ENCODE assay signal across 1 cellular context in the genomic region with DNA sequence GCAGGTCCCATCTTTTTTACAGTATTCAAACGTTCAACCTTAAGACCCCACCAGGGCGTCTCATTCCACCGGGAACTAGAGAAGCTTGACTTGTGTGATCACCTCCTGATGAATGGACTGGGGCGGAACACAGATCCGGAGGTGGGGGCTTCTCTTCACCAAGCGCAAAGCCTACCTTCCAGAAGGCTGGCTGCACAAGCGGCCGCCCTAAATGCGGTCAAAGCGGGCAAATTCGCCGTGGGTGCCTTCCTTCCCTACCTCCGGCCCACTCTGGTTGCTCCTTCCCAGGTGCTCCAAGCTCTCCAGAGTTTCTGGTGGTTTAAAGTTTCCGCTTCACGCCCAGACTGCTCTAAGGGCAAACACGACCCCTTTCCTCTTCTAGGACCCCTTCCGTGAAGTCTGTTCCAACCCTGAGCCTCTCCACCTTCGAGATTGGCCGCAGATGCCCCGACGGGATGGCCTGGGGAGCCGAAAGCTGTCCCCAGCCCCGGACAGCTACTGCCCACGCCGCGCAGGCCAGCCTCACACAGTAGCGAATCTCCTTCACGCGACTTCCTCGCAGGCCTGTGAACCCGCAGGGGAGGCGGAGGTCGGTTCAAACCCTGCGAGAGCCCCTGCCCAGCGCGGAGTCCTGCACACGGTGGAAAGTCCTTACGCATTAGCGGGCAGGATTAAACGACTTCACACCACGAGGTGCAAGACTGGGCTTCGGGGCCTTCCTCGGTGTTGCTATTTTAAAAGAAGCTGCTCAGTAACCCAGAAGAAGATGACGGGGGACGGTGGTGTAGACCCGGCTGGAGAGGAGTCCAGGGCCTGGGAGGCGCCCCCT.
A peak's percentile ranks its signal among the peaks of the same experiment; 100 is the strongest.
TF ChIP-seq lines count a peak whose summit lies in the region.

No MANE protein-coding gene starts in this region.

TF ChIP-seq in H1, 55 proteins besides CTCF, POLR2A, EP300 and RAD21 (continued from another document):
- no peak for TF ChIP-seq CBX8 (IDR thresholded peaks at IDR 0.05; ENCODE audit: borderline replicate concordance, low read depth, low read length)
- TF ChIP-seq GABPA (IDR thresholded peaks at IDR 0.05; ENCODE audit: borderline replicate concordance, insufficient read depth, low read length) = no peak
- no peak for TF ChIP-seq MAFK (IDR thresholded peaks at IDR 0.05; ENCODE audit: low read depth, low read length)
- TF ChIP-seq RFX5 (IDR thresholded peaks at IDR 0.05; ENCODE audit: borderline replicate concordance, low read depth, low read length) = no peak
- TF ChIP-seq EZH2 (IDR thresholded peaks at IDR 0.05; ENCODE audit: low read depth, low read length, severe bottlenecking) = no peak
- TF ChIP-seq PHF8 (conservative IDR thresholded peaks at IDR 0.05; ENCODE audit: low read depth, low read length) = no peak
- no peak for TF ChIP-seq SRF (IDR thresholded peaks at IDR 0.05; ENCODE audit: low read depth, low read length)
- TF ChIP-seq NRF1 (IDR thresholded peaks at IDR 0.05; ENCODE audit: low read depth, low read length) = no peak
- no peak; the same call in 1 of the 2 replicates for TF ChIP-seq CHD1 (IDR thresholded peaks at IDR 0.05; ENCODE audit: low read depth, low read length)
- TF ChIP-seq POU5F1 (IDR thresholded peaks at IDR 0.05; ENCODE audit: low read depth, low read length) = no peak
- no peak for TF ChIP-seq BRCA1 (IDR thresholded peaks at IDR 0.05; ENCODE audit: low read depth, low read length)
- 0 out of 2 replicates have a peak, but pooled peaks have one; percentile 0 for TF ChIP-seq BACH1 (IDR thresholded peaks at IDR 0.05; ENCODE audit: low read length)
- TF ChIP-seq TBP (IDR thresholded peaks at IDR 0.05; ENCODE audit: low read depth, low read length) = 0 out of 2 replicates have a peak, but pooled peaks have one; percentile 12
- peak; percentile 66 for TF ChIP-seq KDM4A (IDR thresholded peaks at IDR 0.05; ENCODE audit: low read depth, low read length, severe bottlenecking)
- TF ChIP-seq TAF1 (IDR thresholded peaks at IDR 0.05; ENCODE audit: low read depth, low read length) = peak; percentile 26; the same call in 1 of the 2 replicates
- TF ChIP-seq JUND (IDR thresholded peaks at IDR 0.05; ENCODE audit: low read length) = no peak
- TF ChIP-seq SP1 (IDR thresholded peaks at IDR 0.05; ENCODE audit: low read depth, low read length) = no peak
- TF ChIP-seq, protein P1, sequence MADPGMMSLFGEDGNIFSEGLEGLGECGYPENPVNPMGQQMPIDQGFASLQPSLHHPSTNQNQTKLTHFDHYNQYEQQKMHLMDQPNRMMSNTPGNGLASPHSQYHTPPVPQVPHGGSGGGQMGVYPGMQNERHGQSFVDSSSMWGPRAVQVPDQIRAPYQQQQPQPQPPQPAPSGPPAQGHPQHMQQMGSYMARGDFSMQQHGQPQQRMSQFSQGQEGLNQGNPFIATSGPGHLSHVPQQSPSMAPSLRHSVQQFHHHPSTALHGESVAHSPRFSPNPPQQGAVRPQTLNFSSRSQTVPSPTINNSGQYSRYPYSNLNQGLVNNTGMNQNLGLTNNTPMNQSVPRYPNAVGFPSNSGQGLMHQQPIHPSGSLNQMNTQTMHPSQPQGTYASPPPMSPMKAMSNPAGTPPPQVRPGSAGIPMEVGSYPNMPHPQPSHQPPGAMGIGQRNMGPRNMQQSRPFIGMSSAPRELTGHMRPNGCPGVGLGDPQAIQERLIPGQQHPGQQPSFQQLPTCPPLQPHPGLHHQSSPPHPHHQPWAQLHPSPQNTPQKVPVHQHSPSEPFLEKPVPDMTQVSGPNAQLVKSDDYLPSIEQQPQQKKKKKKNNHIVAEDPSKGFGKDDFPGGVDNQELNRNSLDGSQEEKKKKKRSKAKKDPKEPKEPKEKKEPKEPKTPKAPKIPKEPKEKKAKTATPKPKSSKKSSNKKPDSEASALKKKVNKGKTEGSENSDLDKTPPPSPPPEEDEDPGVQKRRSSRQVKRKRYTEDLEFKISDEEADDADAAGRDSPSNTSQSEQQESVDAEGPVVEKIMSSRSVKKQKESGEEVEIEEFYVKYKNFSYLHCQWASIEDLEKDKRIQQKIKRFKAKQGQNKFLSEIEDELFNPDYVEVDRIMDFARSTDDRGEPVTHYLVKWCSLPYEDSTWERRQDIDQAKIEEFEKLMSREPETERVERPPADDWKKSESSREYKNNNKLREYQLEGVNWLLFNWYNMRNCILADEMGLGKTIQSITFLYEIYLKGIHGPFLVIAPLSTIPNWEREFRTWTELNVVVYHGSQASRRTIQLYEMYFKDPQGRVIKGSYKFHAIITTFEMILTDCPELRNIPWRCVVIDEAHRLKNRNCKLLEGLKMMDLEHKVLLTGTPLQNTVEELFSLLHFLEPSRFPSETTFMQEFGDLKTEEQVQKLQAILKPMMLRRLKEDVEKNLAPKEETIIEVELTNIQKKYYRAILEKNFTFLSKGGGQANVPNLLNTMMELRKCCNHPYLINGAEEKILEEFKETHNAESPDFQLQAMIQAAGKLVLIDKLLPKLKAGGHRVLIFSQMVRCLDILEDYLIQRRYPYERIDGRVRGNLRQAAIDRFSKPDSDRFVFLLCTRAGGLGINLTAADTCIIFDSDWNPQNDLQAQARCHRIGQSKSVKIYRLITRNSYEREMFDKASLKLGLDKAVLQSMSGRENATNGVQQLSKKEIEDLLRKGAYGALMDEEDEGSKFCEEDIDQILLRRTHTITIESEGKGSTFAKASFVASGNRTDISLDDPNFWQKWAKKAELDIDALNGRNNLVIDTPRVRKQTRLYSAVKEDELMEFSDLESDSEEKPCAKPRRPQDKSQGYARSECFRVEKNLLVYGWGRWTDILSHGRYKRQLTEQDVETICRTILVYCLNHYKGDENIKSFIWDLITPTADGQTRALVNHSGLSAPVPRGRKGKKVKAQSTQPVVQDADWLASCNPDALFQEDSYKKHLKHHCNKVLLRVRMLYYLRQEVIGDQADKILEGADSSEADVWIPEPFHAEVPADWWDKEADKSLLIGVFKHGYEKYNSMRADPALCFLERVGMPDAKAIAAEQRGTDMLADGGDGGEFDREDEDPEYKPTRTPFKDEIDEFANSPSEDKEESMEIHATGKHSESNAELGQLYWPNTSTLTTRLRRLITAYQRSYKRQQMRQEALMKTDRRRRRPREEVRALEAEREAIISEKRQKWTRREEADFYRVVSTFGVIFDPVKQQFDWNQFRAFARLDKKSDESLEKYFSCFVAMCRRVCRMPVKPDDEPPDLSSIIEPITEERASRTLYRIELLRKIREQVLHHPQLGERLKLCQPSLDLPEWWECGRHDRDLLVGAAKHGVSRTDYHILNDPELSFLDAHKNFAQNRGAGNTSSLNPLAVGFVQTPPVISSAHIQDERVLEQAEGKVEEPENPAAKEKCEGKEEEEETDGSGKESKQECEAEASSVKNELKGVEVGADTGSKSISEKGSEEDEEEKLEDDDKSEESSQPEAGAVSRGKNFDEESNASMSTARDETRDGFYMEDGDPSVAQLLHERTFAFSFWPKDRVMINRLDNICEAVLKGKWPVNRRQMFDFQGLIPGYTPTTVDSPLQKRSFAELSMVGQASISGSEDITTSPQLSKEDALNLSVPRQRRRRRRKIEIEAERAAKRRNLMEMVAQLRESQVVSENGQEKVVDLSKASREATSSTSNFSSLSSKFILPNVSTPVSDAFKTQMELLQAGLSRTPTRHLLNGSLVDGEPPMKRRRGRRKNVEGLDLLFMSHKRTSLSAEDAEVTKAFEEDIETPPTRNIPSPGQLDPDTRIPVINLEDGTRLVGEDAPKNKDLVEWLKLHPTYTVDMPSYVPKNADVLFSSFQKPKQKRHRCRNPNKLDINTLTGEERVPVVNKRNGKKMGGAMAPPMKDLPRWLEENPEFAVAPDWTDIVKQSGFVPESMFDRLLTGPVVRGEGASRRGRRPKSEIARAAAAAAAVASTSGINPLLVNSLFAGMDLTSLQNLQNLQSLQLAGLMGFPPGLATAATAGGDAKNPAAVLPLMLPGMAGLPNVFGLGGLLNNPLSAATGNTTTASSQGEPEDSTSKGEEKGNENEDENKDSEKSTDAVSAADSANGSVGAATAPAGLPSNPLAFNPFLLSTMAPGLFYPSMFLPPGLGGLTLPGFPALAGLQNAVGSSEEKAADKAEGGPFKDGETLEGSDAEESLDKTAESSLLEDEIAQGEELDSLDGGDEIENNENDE (IDR thresholded peaks at IDR 0.05; ENCODE audit: insufficient replicate concordance, low read length) = no peak
- no peak for TF ChIP-seq CHD2 (IDR thresholded peaks at IDR 0.05; ENCODE audit: low read length)
- TF ChIP-seq, protein P2, sequence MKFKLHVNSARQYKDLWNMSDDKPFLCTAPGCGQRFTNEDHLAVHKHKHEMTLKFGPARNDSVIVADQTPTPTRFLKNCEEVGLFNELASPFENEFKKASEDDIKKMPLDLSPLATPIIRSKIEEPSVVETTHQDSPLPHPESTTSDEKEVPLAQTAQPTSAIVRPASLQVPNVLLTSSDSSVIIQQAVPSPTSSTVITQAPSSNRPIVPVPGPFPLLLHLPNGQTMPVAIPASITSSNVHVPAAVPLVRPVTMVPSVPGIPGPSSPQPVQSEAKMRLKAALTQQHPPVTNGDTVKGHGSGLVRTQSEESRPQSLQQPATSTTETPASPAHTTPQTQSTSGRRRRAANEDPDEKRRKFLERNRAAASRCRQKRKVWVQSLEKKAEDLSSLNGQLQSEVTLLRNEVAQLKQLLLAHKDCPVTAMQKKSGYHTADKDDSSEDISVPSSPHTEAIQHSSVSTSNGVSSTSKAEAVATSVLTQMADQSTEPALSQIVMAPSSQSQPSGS (IDR thresholded peaks at IDR 0.05; ENCODE audit: low read length) = no peak
- no peak for TF ChIP-seq ZNF274 (IDR thresholded peaks at IDR 0.05; ENCODE audit: borderline replicate concordance, extremely low read depth, low read length)
- TF ChIP-seq NANOG (IDR thresholded peaks at IDR 0.05; ENCODE audit: insufficient read depth, low read depth, low read length, poor library complexity, severe bottlenecking) = no peak
- TF ChIP-seq, protein P3, sequence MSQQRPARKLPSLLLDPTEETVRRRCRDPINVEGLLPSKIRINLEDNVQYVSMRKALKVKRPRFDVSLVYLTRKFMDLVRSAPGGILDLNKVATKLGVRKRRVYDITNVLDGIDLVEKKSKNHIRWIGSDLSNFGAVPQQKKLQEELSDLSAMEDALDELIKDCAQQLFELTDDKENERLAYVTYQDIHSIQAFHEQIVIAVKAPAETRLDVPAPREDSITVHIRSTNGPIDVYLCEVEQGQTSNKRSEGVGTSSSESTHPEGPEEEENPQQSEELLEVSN (IDR thresholded peaks at IDR 0.05) = 0 out of 2 replicates have a peak, but pooled peaks have one; percentile 9
- peak; percentile 56; the same call in 1 of the 2 replicates for TF ChIP-seq RBBP5 (IDR thresholded peaks at IDR 0.05; ENCODE audit: borderline replicate concordance, low read depth, low read length)
- TF ChIP-seq SAP30 (IDR thresholded peaks at IDR 0.05; ENCODE audit: insufficient read depth, insufficient replicate concordance, low read length) = no peak
- no peak for TF ChIP-seq TCF12 (IDR thresholded peaks at IDR 0.05; ENCODE audit: low read depth, low read length)
- TF ChIP-seq SUZ12 (IDR thresholded peaks at IDR 0.05; ENCODE audit: low read length) = peak; percentile 40; the same call in 1 of the 2 replicates
- TF ChIP-seq JUN (IDR thresholded peaks at IDR 0.05; ENCODE audit: low read depth, low read length) = no peak
- TF ChIP-seq RXRA (IDR thresholded peaks at IDR 0.05; ENCODE audit: insufficient read depth, low read depth, low read length) = no peak
- peak; percentile 33 for TF ChIP-seq ASH2L (IDR thresholded peaks at IDR 0.05; ENCODE audit: low read length)
- no peak for TF ChIP-seq KDM1A (IDR thresholded peaks at IDR 0.05; ENCODE audit: borderline replicate concordance, low read length)
- TF ChIP-seq TEAD4 (IDR thresholded peaks at IDR 0.05; ENCODE audit: low read depth, low read length) = no peak
- TF ChIP-seq, protein P4, sequence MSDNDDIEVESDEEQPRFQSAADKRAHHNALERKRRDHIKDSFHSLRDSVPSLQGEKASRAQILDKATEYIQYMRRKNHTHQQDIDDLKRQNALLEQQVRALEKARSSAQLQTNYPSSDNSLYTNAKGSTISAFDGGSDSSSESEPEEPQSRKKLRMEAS (IDR thresholded peaks at IDR 0.05) = peak; percentile 47; the same call in 1 of the 2 replicates
- TF ChIP-seq, protein P5, sequence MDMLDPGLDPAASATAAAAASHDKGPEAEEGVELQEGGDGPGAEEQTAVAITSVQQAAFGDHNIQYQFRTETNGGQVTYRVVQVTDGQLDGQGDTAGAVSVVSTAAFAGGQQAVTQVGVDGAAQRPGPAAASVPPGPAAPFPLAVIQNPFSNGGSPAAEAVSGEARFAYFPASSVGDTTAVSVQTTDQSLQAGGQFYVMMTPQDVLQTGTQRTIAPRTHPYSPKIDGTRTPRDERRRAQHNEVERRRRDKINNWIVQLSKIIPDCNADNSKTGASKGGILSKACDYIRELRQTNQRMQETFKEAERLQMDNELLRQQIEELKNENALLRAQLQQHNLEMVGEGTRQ (IDR thresholded peaks at IDR 0.05; ENCODE audit: low read length) = no peak; the same call in 1 of the 2 replicates
- TF ChIP-seq POLR2AphosphoS5 (IDR thresholded peaks at IDR 0.05; ENCODE audit: low read depth, low read length) = 0 out of 2 replicates have a peak, but pooled peaks have one; percentile 13
- TF ChIP-seq RNF2 (IDR thresholded peaks at IDR 0.05; ENCODE audit: borderline replicate concordance, low read depth, low read length, missing control alignments, poor library complexity, severe bottlenecking) = no peak
- TF ChIP-seq, protein P6, sequence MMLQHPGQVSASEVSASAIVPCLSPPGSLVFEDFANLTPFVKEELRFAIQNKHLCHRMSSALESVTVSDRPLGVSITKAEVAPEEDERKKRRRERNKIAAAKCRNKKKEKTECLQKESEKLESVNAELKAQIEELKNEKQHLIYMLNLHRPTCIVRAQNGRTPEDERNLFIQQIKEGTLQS (IDR thresholded peaks at IDR 0.05; ENCODE audit: insufficient read depth, low read depth, low read length) = no peak
- no peak for TF ChIP-seq HDAC2 (IDR thresholded peaks at IDR 0.05; ENCODE audit: borderline replicate concordance in 1 of 2, low read depth in 2 of 2, low read length in 2 of 2)
- no peak for TF ChIP-seq SP4 (IDR thresholded peaks at IDR 0.05; ENCODE audit: low read length)
- TF ChIP-seq BCL11A (IDR thresholded peaks at IDR 0.05; ENCODE audit: low read depth in 2 of 2, low read length in 2 of 2) = no peak
